12 cellular contexts compared by ENCODE assay signal in the genomic region with DNA sequence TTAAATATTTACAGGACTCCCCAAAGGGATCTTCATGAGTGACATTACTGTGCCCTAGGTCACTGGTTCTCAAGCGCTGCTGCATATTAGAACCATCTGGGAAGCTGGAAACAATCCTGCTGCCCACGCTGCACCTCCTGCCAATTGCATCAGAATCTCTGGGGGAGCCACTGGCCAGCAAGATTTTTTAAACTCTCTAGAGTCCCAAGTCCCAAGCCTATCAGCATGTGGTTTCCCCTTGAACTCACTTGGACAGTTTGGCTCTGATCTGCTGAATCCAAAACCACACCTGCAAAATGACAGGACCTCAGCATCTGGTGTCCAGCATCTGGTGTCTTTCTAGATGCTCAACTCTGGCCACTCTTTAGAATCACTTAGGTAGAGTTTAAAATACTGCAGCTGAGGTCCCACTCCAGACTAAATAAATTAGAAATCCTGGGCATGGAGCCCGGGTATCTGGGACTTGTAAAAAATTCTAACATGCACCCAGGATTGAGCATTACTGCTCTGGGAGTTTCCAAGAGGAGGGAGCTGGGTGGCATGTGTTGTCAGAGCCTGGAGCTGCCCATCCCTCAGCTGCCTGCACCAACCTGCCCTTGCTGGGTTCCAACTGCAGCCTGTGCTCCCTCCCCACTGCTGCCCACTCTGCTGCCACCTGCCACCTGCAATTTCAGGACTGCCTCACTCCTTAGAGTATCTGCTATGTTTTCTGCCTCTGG.
DNase-seq lines count a peak whose midpoint lies in the region; ATAC-seq and TF ChIP-seq lines count a peak whose summit lies in the region.
"Had no signal": no experiment of that assay in that cellular context is flagged by ENCODE, and none has a peak within 500 bp of the region (broad histone marks: within the 10 kb centered on the region; RNA-seq: fewer than 3 reads in every experiment).

No MANE protein-coding gene starts in this region.

- H4K20me1 ChIP-seq in Karpas-422 (ENCODE audit: insufficient read depth, low read depth, low read length): no peaks in the 10 kb centered on the region

- no peak overlapping the region for H2BK120ac ChIP-seq in neuronal stem cell (ENCODE audit: low read depth, low read length)

- H3K18ac ChIP-seq in neuronal stem cell (ENCODE audit: low read length): no peak overlapping the region

- no peaks in the 10 kb centered on the region for H3K9me3 ChIP-seq in Karpas-422 (ENCODE audit: low read length)
- H3K9me3 ChIP-seq in neuronal stem cell (replicated peaks in 1 of 2; ENCODE audit: control insufficient read depth in 2 of 2, insufficient read depth in 1 of 2, low read depth in 1 of 2, low read length in 2 of 2): no peaks in the 10 kb centered on the region
- H3K9me3 ChIP-seq in tibial artery: no peaks in the 10 kb centered on the region
- H3K9me3 ChIP-seq: esophagus muscularis mucosa had no signal

- ATAC-seq in GM21528 (IDR thresholded peaks at IDR 0.05; ENCODE audit: low FRiP score, unreplicated experiment) (no peak), left colon (no peak)

- H3K79me2 ChIP-seq in Karpas-422 (ENCODE audit: low read length): no peaks in the 10 kb centered on the region

- H2BK12ac ChIP-seq in neuronal stem cell (ENCODE audit: low read length): no peak overlapping the region

- TF ChIP-seq CTCF in chondrocyte (IDR thresholded peaks at IDR 0.05): no peak
- no peak for TF ChIP-seq CTCF in tibial artery (IDR thresholded peaks at IDR 0.05)

- H3K9me2 ChIP-seq in Karpas-422 (replicated peaks; ENCODE audit: insufficient read depth, low read length): no peaks in the 10 kb centered on the region

- H3K4me3 ChIP-seq in Karpas-422 (ENCODE audit: low read length): 0 out of 2 replicates have a peak overlapping the region, but pooled peaks have one; percentile 57
- H3K4me3 ChIP-seq in neuronal stem cell (ENCODE audit: low read length in 2 of 2): no peak overlapping the region
- peak overlapping the region in 1 of 2 donors; percentile 0 for H3K4me3 ChIP-seq in tibial artery
- H3K4me3 ChIP-seq: esophagus muscularis mucosa had no signal

- H3K4ac ChIP-seq in neuronal stem cell (ENCODE audit: low read length): no peak overlapping the region

- intact Hi-C loops in tibial artery (cut with DNase I; ENCODE audit: low total_unique reads) (no loop called here), left colon (cut with DNase I, micrococcal nuclease) (no loop called here)

- no peak overlapping the region for H3K27ac ChIP-seq in Karpas-422 (ENCODE audit: low read length)
- H3K27ac ChIP-seq in neuronal stem cell (replicated peaks; ENCODE audit: low read length): no peak overlapping the region
- H3K27ac ChIP-seq in tibial artery: peak overlapping the region in 1 of 2 donors; percentile 17

- H3K9ac ChIP-seq in Karpas-422 (ENCODE audit: low read length) (no peak overlapping the region; the same call in 1 of the 2 replicates), neuronal stem cell (ENCODE audit: low read depth, low read length, poor library complexity) (no peak overlapping the region)

- H4K8ac ChIP-seq in neuronal stem cell (ENCODE audit: low read depth, low read length): no peak overlapping the region

- peak; percentile 34 for DNase-seq in EH (ENCODE audit: low read depth)
- DNase-seq in Karpas-422: no peak
- no peak for DNase-seq in chondrocyte (ENCODE audit: low spot score)
- no peak for DNase-seq in neuronal stem cell (ENCODE audit: low spot score)
- no peak for DNase-seq in stimulated activated CD4-positive, alpha-beta T cell treated with anti-CD3 and anti-CD28 coated beads, Interleukin-4, amount 100 ng/mL, for 1 hour
- no peak for DNase-seq in tibial artery
- no peak for DNase-seq in left colon
- DNase-seq: activated naive CD4-positive, alpha-beta T cell treated with anti-CD3 and anti-CD28 coated beads, Interleukin-2, amount 50 U/mL, for 16 hours; NK-92 treated with Interleukin-12 subunit alpha and Interleukin-12 subunit beta, amount 100 ng/mL, for 24 hours; stimulated activated CD4-positive, alpha-beta T cell treated with anti-CD3 and anti-CD28 coated beads, Interleukin-4, amount 100 ng/mL, for 4 hours had no signal

- no peaks in the 10 kb centered on the region for H3K36me3 ChIP-seq in Karpas-422 (ENCODE audit: insufficient read depth, low read length)
- H3K36me3 ChIP-seq in neuronal stem cell (replicated peaks in 1 of 2; ENCODE audit: control insufficient read depth in 2 of 2, insufficient read depth in 2 of 2, low read length in 2 of 2): no peaks in the 10 kb centered on the region
- H3K36me3 ChIP-seq in tibial artery: no peaks in the 10 kb centered on the region
- H3K36me3 ChIP-seq: esophagus muscularis mucosa had no signal

- no peaks in the 10 kb centered on the region for H3K36me3 Mint-ChIP-seq in chondrocyte (ENCODE audit: low read depth)

- H2BK15ac ChIP-seq in neuronal stem cell (ENCODE audit: low read length): no peak overlapping the region

- H2BK5ac ChIP-seq in neuronal stem cell (ENCODE audit: low read length): no peak overlapping the region

- H3K23ac ChIP-seq in neuronal stem cell (ENCODE audit: low read depth, low read length, poor library complexity): no peak overlapping the region

- no peak overlapping the region for H2AK5ac ChIP-seq in neuronal stem cell (ENCODE audit: low read depth, low read length)

- H2AFZ ChIP-seq in Karpas-422 (ENCODE audit: low read length) (peak overlapping the region; percentile 64; the same call in 1 of the 2 replicates), neuronal stem cell (ENCODE audit: low read length) (peak overlapping the region; percentile 9)

- H3K4me1 ChIP-seq in Karpas-422 (ENCODE audit: low read length) (peaks cover 18% of the 10 kb centered on the region), neuronal stem cell (ENCODE audit: control insufficient read depth in 2 of 2, insufficient read depth in 1 of 2, low read depth in 1 of 2, low read length in 2 of 2) (no peaks in the 10 kb centered on the region), tibial artery (peaks cover 0 to 33% (median 16%) of the 10 kb centered on the region in 4 donors)

- no peak overlapping the region for H4K91ac ChIP-seq in neuronal stem cell (ENCODE audit: low read depth, low read length, poor library complexity)

- H3K79me1 ChIP-seq in neuronal stem cell (ENCODE audit: low read depth, low read length): no peaks in the 10 kb centered on the region

- no peaks in the 10 kb centered on the region for H3K27me3 Mint-ChIP-seq in chondrocyte (ENCODE audit: low read depth)

- H3K4me3 Mint-ChIP-seq in chondrocyte (ENCODE audit: unreplicated experiment): peak overlapping the region; percentile 41

- H3K4me2 ChIP-seq in Karpas-422 (ENCODE audit: low read depth, low read length, poor library complexity, severe bottlenecking): peak overlapping the region; percentile 70
- no peak overlapping the region for H3K4me2 ChIP-seq in neuronal stem cell (ENCODE audit: insufficient read depth, low read length, poor library complexity, severe bottlenecking)

- peak overlapping the region; percentile 90 for H3K27ac Mint-ChIP-seq in chondrocyte (ENCODE audit: unreplicated experiment)

- WGBS in neuronal stem cell (ENCODE audit: extremely low coverage in 2 of 2, insufficient read length in 2 of 2, insufficient replicate concordance in 1 of 2), 2 donors: no CpG with 5 or more reads among the region's 3 CpGs

- H3K27me3 ChIP-seq in Karpas-422 (ENCODE audit: low read length): no peaks in the 10 kb centered on the region
- no peaks in the 10 kb centered on the region for H3K27me3 ChIP-seq in neuronal stem cell (ENCODE audit: control insufficient read depth in 3 of 3, insufficient read depth in 3 of 3, low read depth in 1 of 3, low read length in 3 of 3)
- H3K27me3 ChIP-seq in tibial artery: no peaks in the 10 kb centered on the region
- H3K27me3 ChIP-seq: esophagus muscularis mucosa had no signal

- no peak overlapping the region for H3K14ac ChIP-seq in neuronal stem cell (ENCODE audit: low read length)

- peaks cover 46% of the 10 kb centered on the region for H3K4me1 Mint-ChIP-seq in chondrocyte (ENCODE audit: low read depth)

- no peaks in the 10 kb centered on the region for H3K9me3 Mint-ChIP-seq in chondrocyte (ENCODE audit: low read depth)
